Comparison of ENCODE assay signal across 11 cellular contexts in the genomic region with DNA sequence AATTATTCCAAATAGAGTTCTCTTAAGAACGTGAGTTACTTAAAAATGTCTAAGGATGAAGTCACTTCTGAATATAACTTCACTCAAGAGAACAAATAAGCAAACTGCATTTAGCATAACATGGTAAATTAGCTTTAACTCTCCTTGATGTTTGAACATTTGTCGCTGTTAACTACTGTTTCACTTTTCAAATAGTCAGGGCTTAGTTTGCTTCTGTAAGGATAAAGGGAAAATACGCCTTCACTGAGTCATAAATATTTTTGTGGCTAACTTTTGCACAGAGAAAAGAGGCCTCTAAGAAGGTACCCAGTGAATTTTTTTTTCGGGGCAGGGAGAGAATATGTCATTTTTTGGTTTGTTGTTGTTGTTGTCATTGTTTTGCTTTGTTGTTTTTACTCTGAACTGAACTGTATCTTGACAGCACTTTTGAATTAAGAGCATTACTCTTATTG. TPM values are rescaled to one million over a fixed set of nuclear protein-coding genes. Genes with fewer than 3 reads are reported as not detected.
A peak's percentile ranks its signal among the peaks of the same experiment; 100 is the strongest.
DNase-seq lines count a peak whose midpoint lies in the region; ATAC-seq and TF ChIP-seq lines count a peak whose summit lies in the region.
"Had no signal": no experiment of that assay in that cellular context is flagged by ENCODE, and none has a peak within 500 bp of the region (broad histone marks: within the 10 kb centered on the region; RNA-seq: fewer than 3 reads in every experiment).

No MANE protein-coding gene starts in this region.

- peak overlapping the region; percentile 84 for H3K27ac Mint-ChIP-seq in osteocyte (ENCODE audit: unreplicated experiment)

- no peaks in the 10 kb centered on the region for H3K36me3 ChIP-seq in effector memory CD4-positive, alpha-beta T cell (ENCODE audit: control insufficient read depth, insufficient read depth, low read length)

- no peak overlapping the region for H3K27ac ChIP-seq in RWPE1
- H3K27ac ChIP-seq in effector memory CD4-positive, alpha-beta T cell (ENCODE audit: insufficient read depth, low read length, poor library complexity, severe bottlenecking), result peak overlapping the region; percentile 70

- H3K36me3 Mint-ChIP-seq in osteocyte (ENCODE audit: unreplicated experiment), result no peaks in the 10 kb centered on the region

- CTCF ChIA-PET in RWPE1 (lab: Yijun Ruan, JAX), result interaction anchor here (0.6 to 1.6 kb wide), 5 partner anchors 12 to 1193 kb away, joined by 3 to 5 read pairs (median 4); no protein-coding TSS in a partner anchor

- DNase-seq in EH (ENCODE audit: low read depth) (peak; percentile 74), RWPE1 (ENCODE audit: low spot score) (peak; percentile 56), osteocyte (ENCODE audit: extremely low spot score, unreplicated experiment) (no peak), GDM1 (lab: John Stamatoyannopoulos, UW) (no peak), NOMO-1 treated with DMSO at 0.1 percent for 48 hours (lab: John Stamatoyannopoulos, UW; ENCODE audit: unreplicated experiment) (no peak), activated gamma-delta T cell treated with Interleukin-2 at 50 U/mL for 16 hours (no peak)
- DNase-seq in effector memory CD4-positive, alpha-beta T cell, result no peak
- DNase-seq: amniotic stem cell; SHP77; stimulated activated CD4-positive, alpha-beta T cell treated with anti-CD3 and anti-CD28 coated beads, Interleukin-12 subunit alpha, Interleukin-12 subunit beta, amount 100 ng/mL, for 4 hours had no signal

- ATAC-seq in GM21529 (IDR thresholded peaks at IDR 0.05; ENCODE audit: unreplicated experiment), result no peak

- TF ChIP-seq CTCF in RWPE1 (conservative IDR thresholded peaks at IDR 0.05; ENCODE audit: low read depth) (no peak), osteocyte (IDR thresholded peaks at IDR 0.05) (no peak)

- H3K9me3 ChIP-seq in effector memory CD4-positive, alpha-beta T cell (ENCODE audit: control insufficient read depth, low read length), result no peaks in the 10 kb centered on the region

- H3K27me3 ChIP-seq in effector memory CD4-positive, alpha-beta T cell (replicated peaks; ENCODE audit: control insufficient read depth, insufficient read depth, low read length, poor library complexity, severe bottlenecking), result no peaks in the 10 kb centered on the region

- no peaks in the 10 kb centered on the region for H3K27me3 Mint-ChIP-seq in osteocyte (ENCODE audit: unreplicated experiment)

- peak overlapping the region; percentile 14 for H3K4me3 Mint-ChIP-seq in osteocyte (ENCODE audit: unreplicated experiment)

- H3K4me1 ChIP-seq in effector memory CD4-positive, alpha-beta T cell (ENCODE audit: control insufficient read depth, insufficient read depth, low read length, poor library complexity, severe bottlenecking), result peaks cover 67% of the 10 kb centered on the region

- no peaks in the 10 kb centered on the region for H3K9me3 Mint-ChIP-seq in osteocyte (ENCODE audit: unreplicated experiment)

- peak overlapping the region; percentile 35 for H3K4me3 ChIP-seq in effector memory CD4-positive, alpha-beta T cell (ENCODE audit: insufficient read depth, low read depth, low read length, poor library complexity, severe bottlenecking)

- POLR2A ChIA-PET in RWPE1 (lab: Yijun Ruan, JAX; ENCODE audit: low non-redundant PET), result no interaction called here

- H3K4me1 Mint-ChIP-seq in osteocyte (ENCODE audit: unreplicated experiment), result peaks cover 72% of the 10 kb centered on the region

RNA-seq across cellular contexts. Expression of a gene that starts 8.1 kb away (rescaled TPM):
- total RNA-seq in osteocyte, result 28.7 and 29.1 TPM in 2 replicates

Comparison
In these comparisons a context has a peak if more than half of its experiments do, and no peak if none do; other contexts are left out.
1. DNase-seq: peak in EH (single experiment) and RWPE1 (single experiment); none in effector memory CD4-positive, alpha-beta T cell (0 of 3), osteocyte (single experiment), GDM1 (single experiment), NOMO-1 treated with DMSO at 0.1 percent for 48 hours (single experiment) and activated gamma-delta T cell treated with Interleukin-2 at 50 U/mL for 16 hours (single experiment).